In the genomic region with DNA sequence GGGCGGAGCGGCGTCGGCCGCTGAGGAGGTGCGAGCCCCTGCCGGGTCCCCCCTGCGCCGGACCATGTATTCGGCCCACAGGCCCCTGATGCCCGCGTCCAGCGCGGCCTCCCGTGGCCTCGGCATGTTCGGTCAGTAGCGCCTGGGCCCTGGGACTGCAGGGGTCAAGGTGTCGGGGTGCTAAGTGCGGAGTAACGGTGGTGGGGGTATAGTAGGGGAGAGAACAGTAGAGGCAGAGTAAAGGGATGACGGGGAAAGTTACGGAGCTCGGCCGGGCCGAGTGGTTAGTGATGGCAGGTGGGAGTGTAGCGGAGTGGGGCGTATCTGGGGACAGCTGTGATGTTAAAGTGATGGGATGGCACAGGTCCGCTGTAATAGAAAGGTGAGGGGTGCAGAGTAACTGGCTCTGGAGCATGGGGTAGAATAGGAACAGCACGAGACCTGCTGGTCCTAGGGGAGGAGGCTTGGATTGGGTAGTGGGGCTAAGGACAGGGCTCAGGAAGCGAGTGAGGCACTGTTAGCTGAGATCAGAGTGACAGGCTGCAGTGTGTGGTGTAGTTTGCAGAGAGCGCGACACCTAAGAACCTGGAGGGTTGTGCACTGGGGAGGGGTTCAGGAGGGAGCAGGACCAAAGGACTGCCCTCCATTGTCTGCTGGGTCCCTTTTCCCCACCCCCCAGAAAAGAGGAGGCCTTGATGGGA, we compare ENCODE assay signal across 8 cellular contexts. TPM values are rescaled to one million over a fixed set of nuclear protein-coding genes. Genes with fewer than 3 reads are reported as not detected.
DNase-seq lines count a peak whose midpoint lies in the region; ATAC-seq, FAIRE-seq and TF ChIP-seq lines count a peak whose summit lies in the region.

No MANE protein-coding gene starts in this region.

- TF ChIP-seq CTCF in keratinocyte (optimal IDR thresholded peaks at IDR 0.05 in 1 of 3, IDR thresholded peaks at IDR 0.05 in 1 of 3, conservative IDR thresholded peaks at IDR 0.05 in 1 of 3; ENCODE audit: extremely low read depth in 1 of 3, insufficient read depth in 2 of 3, low read length in 3 of 3): no peak

- peaks cover 21% of the 10 kb centered on the region for H3K79me2 ChIP-seq in keratinocyte (ENCODE audit: control insufficient read depth, insufficient read depth, low read length)

- FAIRE-seq in keratinocyte (lab: Jason Lieb, UNC): peak; percentile 71

- WGBS in HUES64: 5% methylated on average over 33 of the region's 33 CpGs

- H3K27me3 ChIP-seq in HUES64 (ENCODE audit: insufficient read depth, low read length) (no peaks in the 10 kb centered on the region), adipocyte (replicated peaks; ENCODE audit: control insufficient read depth, insufficient read depth, low read length) (no peaks in the 10 kb centered on the region), keratinocyte (ENCODE audit: control insufficient read depth, extremely low read depth, insufficient read depth, low read length) (no peaks in the 10 kb centered on the region), subcutaneous abdominal adipose tissue (ENCODE audit: control insufficient read depth in 5 of 5, insufficient read depth in 4 of 5, low read length in 5 of 5) (no peaks in the 10 kb centered on the region)

- no peaks in the 10 kb centered on the region for H4K20me1 ChIP-seq in keratinocyte (ENCODE audit: control insufficient read depth, extremely low read depth, insufficient read depth, low read length)

- H3K36me3 ChIP-seq in HUES64 (ENCODE audit: insufficient read depth, low read length) (peaks cover 32% of the 10 kb centered on the region), adipocyte (ENCODE audit: control insufficient read depth, insufficient read depth, low read length, severe bottlenecking) (peaks cover 30% of the 10 kb centered on the region), keratinocyte (ENCODE audit: control insufficient read depth in 2 of 2, extremely low read depth in 1 of 2, insufficient read depth in 2 of 2, low read length in 2 of 2) (peaks cover 15 to 22% of the 10 kb centered on the region in 2 experiments), subcutaneous abdominal adipose tissue (ENCODE audit: control insufficient read depth in 5 of 5, insufficient read depth in 5 of 5, low read length in 5 of 5) (peaks cover 0 to 32% (median 29%) of the 10 kb centered on the region in 5 donors)

- H3K9ac ChIP-seq in HUES64 (ENCODE audit: low read depth, low read length) (peak overlapping the region; percentile 60; the same call in 1 of the 2 replicates), adipocyte (ENCODE audit: low read length) (peak overlapping the region; percentile 87), keratinocyte (ENCODE audit: control insufficient read depth, extremely low read depth, insufficient read depth, low read length) (peak overlapping the region; percentile 63), subcutaneous abdominal adipose tissue (ENCODE audit: low read length in 5 of 5) (peak overlapping the region in 4 of 5 donors; percentile 64 to 81 (median 72))

- no peaks in the 10 kb centered on the region for H3K9me1 ChIP-seq in keratinocyte (ENCODE audit: control insufficient read depth, extremely low read depth, insufficient read depth, low read length)

- no peak overlapping the region for H2AFZ ChIP-seq in keratinocyte (ENCODE audit: control insufficient read depth, low read length)

- no peak for ATAC-seq in HG03039 (IDR thresholded peaks at IDR 0.05; ENCODE audit: unreplicated experiment)

- peak overlapping the region; percentile 84 for H3K4me3 ChIP-seq in HUES64 (ENCODE audit: low read length)
- peak overlapping the region; percentile 80 for H3K4me3 ChIP-seq in adipocyte (ENCODE audit: low read length)
- H3K4me3 ChIP-seq in keratinocyte (ENCODE audit: control insufficient read depth in 2 of 3, extremely low read depth in 1 of 3, insufficient read depth in 2 of 3, low read depth in 1 of 3, low read length in 3 of 3): peak overlapping the region; percentile 50 to 67 (median 58)
- H3K4me3 ChIP-seq in subcutaneous abdominal adipose tissue (ENCODE audit: low read depth in 1 of 5, low read length in 5 of 5): peak overlapping the region; percentile 69 to 80 (median 73)

- peak overlapping the region; percentile 28 for H3K4me2 ChIP-seq in keratinocyte (ENCODE audit: control insufficient read depth, extremely low read depth, insufficient read depth, low read depth, low read length)

- H3K9me3 ChIP-seq in HUES64 (ENCODE audit: insufficient read depth, low read depth, low read length) (no peaks in the 10 kb centered on the region), adipocyte (ENCODE audit: control insufficient read depth, low read length) (no peaks in the 10 kb centered on the region), keratinocyte (ENCODE audit: control insufficient read depth, low read depth, low read length) (no peaks in the 10 kb centered on the region), subcutaneous abdominal adipose tissue (ENCODE audit: control insufficient read depth in 5 of 5, low read length in 5 of 5) (no peaks in the 10 kb centered on the region)

- dilution Hi-C loops in keratinocyte (cut with MboI; ENCODE audit: extremely low pct_ligation_motif_present, low sequenced_read_pairs): no loop called here

- DNase-seq in COLO668 (lab: John Stamatoyannopoulos, UW; ENCODE audit: unreplicated experiment): peak; percentile 17
- peak; percentile 50 for DNase-seq in adipocyte (ENCODE audit: low read depth)
- no peak for DNase-seq in keratinocyte (ENCODE audit: low read depth, low spot score)
- DNase-seq in NCI-H1436 treated with DMSO at 0.1 percent for 48 hours (lab: John Stamatoyannopoulos, UW): no peak
- no peak for DNase-seq in midbrain (lab: John Stamatoyannopoulos, UW)

- peaks cover 27% of the 10 kb centered on the region for H3K4me1 ChIP-seq in HUES64 (ENCODE audit: insufficient read depth, low read length)
- peaks cover 40% of the 10 kb centered on the region for H3K4me1 ChIP-seq in adipocyte (ENCODE audit: control insufficient read depth, insufficient read depth, low read length)
- peaks cover 39% of the 10 kb centered on the region for H3K4me1 ChIP-seq in keratinocyte (ENCODE audit: control insufficient read depth, extremely low read depth, insufficient read depth, low read length)
- peaks cover 15 to 57% (median 48%) of the 10 kb centered on the region in 5 donors for H3K4me1 ChIP-seq in subcutaneous abdominal adipose tissue (ENCODE audit: control insufficient read depth in 5 of 5, insufficient read depth in 5 of 5, low read length in 5 of 5)

- H3K27ac ChIP-seq in HUES64 (ENCODE audit: low read depth, low read length) (no peak overlapping the region), keratinocyte (ENCODE audit: control insufficient read depth, insufficient read depth, low read length) (no peak overlapping the region), subcutaneous abdominal adipose tissue (ENCODE audit: low read depth, low read length) (peak overlapping the region; percentile 57)

RNA-seq across cellular contexts. Expression of a gene that starts 15.7 kb away (rescaled TPM):
- polyA plus RNA-seq in HUES64 (2013, experiment 1 of 2): 34.2 TPM
- polyA plus RNA-seq in HUES64 (2013, experiment 2 of 2): 30.1 TPM
- 3.1 to 11.1 TPM (median 3.8 TPM) in 3 replicates for polyA plus RNA-seq in keratinocyte
- 9.9 TPM for polyA plus RNA-seq in keratinocyte (2011; ENCODE audit: low read depth)
- polyA plus RNA-seq in keratinocyte (2011; cell fraction: cytosol; rRNA removed): 4.4 and 14.0 TPM in 2 replicates
- 28.1 and 45.7 TPM in 2 replicates for polyA plus RNA-seq in keratinocyte (2011; cell fraction: nucleus; rRNA removed)
- polyA plus RNA-seq in keratinocyte (2012; ENCODE audit: low replicate concordance): 15.4 and 37.6 TPM in 2 replicates
- 4.7 to 38.8 TPM (median 5.7 TPM) in 3 replicates for polyA minus RNA-seq in keratinocyte
- polyA minus RNA-seq in keratinocyte (2011; cell fraction: cytosol; rRNA and poly(A)+ RNA removed): 29.2 TPM
- polyA minus RNA-seq in keratinocyte (2011; cell fraction: nucleus; rRNA and poly(A)+ RNA removed): 23.9 and 26.1 TPM in 2 replicates

RNA-seq across cellular contexts. Expression of a gene that starts 17.1 kb away (rescaled TPM):
- 4.8 TPM for polyA plus RNA-seq in HUES64 (2013, experiment 1 of 2)
- 3.9 TPM for polyA plus RNA-seq in HUES64 (2013, experiment 2 of 2)
- 0.25 to 0.88 TPM (median 0.35 TPM) in 3 replicates for polyA plus RNA-seq in keratinocyte
- polyA plus RNA-seq in keratinocyte (2011; ENCODE audit: low read depth): 0.37 TPM
- 0.49 and 1.2 TPM in 2 replicates for polyA plus RNA-seq in keratinocyte (2011; cell fraction: cytosol; rRNA removed)
- 0.53 and 1.0 TPM in 2 replicates for polyA plus RNA-seq in keratinocyte (2011; cell fraction: nucleus; rRNA removed)
- 0.45 and 1.4 TPM in 2 replicates for polyA plus RNA-seq in keratinocyte (2012; ENCODE audit: low replicate concordance)
- 0.16 to 3.1 TPM (median 0.33 TPM) in 3 replicates for polyA minus RNA-seq in keratinocyte
- 3.1 TPM for polyA minus RNA-seq in keratinocyte (2011; cell fraction: cytosol; rRNA and poly(A)+ RNA removed)
- polyA minus RNA-seq in keratinocyte (2011; cell fraction: nucleus; rRNA and poly(A)+ RNA removed): 0.42 and 0.93 TPM in 2 replicates

RNA-seq across cellular contexts. Expression of a gene that starts 17.6 kb away (rescaled TPM):
- polyA plus RNA-seq in HUES64 (2013, experiment 1 of 2): 108 TPM
- polyA plus RNA-seq in HUES64 (2013, experiment 2 of 2): 112 TPM
- 27.6 to 55.4 TPM (median 28.3 TPM) in 3 replicates for polyA plus RNA-seq in keratinocyte
- polyA plus RNA-seq in keratinocyte (2011; ENCODE audit: low read depth): 15.2 TPM
- polyA plus RNA-seq in keratinocyte (2011; cell fraction: cytosol; rRNA removed): 20.5 and 36.8 TPM in 2 replicates
- polyA plus RNA-seq in keratinocyte (2011; cell fraction: nucleus; rRNA removed): 11.3 and 22.4 TPM in 2 replicates
- 15.2 and 50.0 TPM in 2 replicates for polyA plus RNA-seq in keratinocyte (2012; ENCODE audit: low replicate concordance)
- 29.0 to 125 TPM (median 43.1 TPM) in 3 replicates for polyA minus RNA-seq in keratinocyte
- 48.9 TPM for polyA minus RNA-seq in keratinocyte (2011; cell fraction: cytosol; rRNA and poly(A)+ RNA removed)
- polyA minus RNA-seq in keratinocyte (2011; cell fraction: nucleus; rRNA and poly(A)+ RNA removed): 10.2 and 13.2 TPM in 2 replicates

RNA-seq across cellular contexts. Expression of a gene that starts 28.3 kb away (rescaled TPM):
- 1.1 TPM for polyA plus RNA-seq in HUES64 (2013, experiment 1 of 2)
- polyA plus RNA-seq in HUES64 (2013, experiment 2 of 2): 2.7 TPM
- polyA plus RNA-seq in keratinocyte: not detected in 3 replicates
- not detected for polyA plus RNA-seq in keratinocyte (2011; ENCODE audit: low read depth)
- not detected in 2 replicates for polyA plus RNA-seq in keratinocyte (2011; cell fraction: cytosol; rRNA removed)
- 0.24 TPM in 1 of 2 replicates, not detected in the other for polyA plus RNA-seq in keratinocyte (2011; cell fraction: nucleus; rRNA removed)
- polyA plus RNA-seq in keratinocyte (2012; ENCODE audit: low replicate concordance): not detected in 2 replicates
- polyA minus RNA-seq in keratinocyte: not detected in 3 replicates
- polyA minus RNA-seq in keratinocyte (2011; cell fraction: cytosol; rRNA and poly(A)+ RNA removed): not detected
- not detected in 2 replicates for polyA minus RNA-seq in keratinocyte (2011; cell fraction: nucleus; rRNA and poly(A)+ RNA removed)

RNA-seq across cellular contexts. Expression of a gene that starts 29.9 kb away (rescaled TPM):
- polyA plus RNA-seq in HUES64 (2013, experiment 1 of 2): 53.3 TPM
- polyA plus RNA-seq in HUES64 (2013, experiment 2 of 2): 53.6 TPM
- 75.4 to 87.4 TPM (median 83.5 TPM) in 3 replicates for polyA plus RNA-seq in keratinocyte
- polyA plus RNA-seq in keratinocyte (2011; ENCODE audit: low read depth): 10.1 TPM
- polyA plus RNA-seq in keratinocyte (2011; cell fraction: cytosol; rRNA removed): 37.7 and 64.6 TPM in 2 replicates
- polyA plus RNA-seq in keratinocyte (2011; cell fraction: nucleus; rRNA removed): 94.1 and 101 TPM in 2 replicates
- polyA plus RNA-seq in keratinocyte (2012; ENCODE audit: low replicate concordance): 34.6 and 75.9 TPM in 2 replicates
- polyA minus RNA-seq in keratinocyte: 67.4 to 70.6 TPM (median 69.2 TPM) in 3 replicates
- polyA minus RNA-seq in keratinocyte (2011; cell fraction: cytosol; rRNA and poly(A)+ RNA removed): 140 TPM
- 44.9 and 57.9 TPM in 2 replicates for polyA minus RNA-seq in keratinocyte (2011; cell fraction: nucleus; rRNA and poly(A)+ RNA removed)

Comparison
In these comparisons a context has a peak if more than half of its experiments do, and no peak if none do; other contexts are left out.
1. DNase-seq: peak in COLO668 (single experiment) and adipocyte (single experiment); none in keratinocyte (single experiment), NCI-H1436 treated with DMSO at 0.1 percent for 48 hours (single experiment) and midbrain (single experiment).
2. Peak in every context shown above with its lines, with median percentiles within 50 percentile points of each other: H3K4me3 ChIP-seq and H3K9ac ChIP-seq.